15 cellular contexts compared by ENCODE assay signal in genomic region chr15:65375871-65376552, GRCh38. TPM values are rescaled to one million over a fixed set of nuclear protein-coding genes. Genes with fewer than 3 reads are reported as not detected.
DNase-seq lines count a peak whose midpoint lies in the region; ATAC-seq and TF ChIP-seq lines count a peak whose summit lies in the region.
"Had no signal": no experiment of that assay in that cellular context is flagged by ENCODE, and none has a peak within 500 bp of the region (broad histone marks: within the 10 kb centered on the region; RNA-seq: fewer than 3 reads in every experiment).

No MANE protein-coding gene starts in this region.

- TF ChIP-seq POLR2A in vagina (IDR thresholded peaks at IDR 0.05) (no peak), upper lobe of left lung (IDR thresholded peaks at IDR 0.05) (no peak)

- H3K9me3 ChIP-seq in vagina = no peaks in the 10 kb centered on the region
- no peaks in the 10 kb centered on the region for H3K9me3 ChIP-seq in upper lobe of left lung
- H3K9me3 ChIP-seq: BLaER1 had no signal

- no peaks in the 10 kb centered on the region for H3K36me3 ChIP-seq in vagina
- no peaks in the 10 kb centered on the region for H3K36me3 ChIP-seq in upper lobe of left lung
- H3K36me3 ChIP-seq: BLaER1 had no signal

- intact Hi-C loops in cardiac septum (cut with DNase I) = no loop called here
- intact Hi-C loops in left ventricle myocardium superior (cut with micrococcal nuclease) = no loop called here
- intact Hi-C loops in vagina (cut with DNase I) = no loop called here

- peak overlapping the region; percentile 68 to 97 (median 83) for H3K27ac Mint-ChIP-seq in brain
- H3K27ac Mint-ChIP-seq in mesothelial cell of epicardium = no peak overlapping the region
- H3K27ac Mint-ChIP-seq in stimulated activated naive CD8-positive, alpha-beta T cell treated with anti-CD3 and anti-CD28 coated beads, Interleukin-15, amount 100 ng/mL, for 72 hours = no peak overlapping the region
- H3K27ac Mint-ChIP-seq: stimulated activated memory B cell treated with anti-CD40 and anti-IgM and Interleukin-4, amounts not matched to agents 10 μg/mL and 1 μg/mL and 100 μg/mL, for 72 hours had no signal

- TF ChIP-seq CTCF in brain (conservative IDR thresholded peaks at IDR 0.05) (no peak), mesothelial cell of epicardium (IDR thresholded peaks at IDR 0.05; ENCODE audit: unreplicated experiment) (no peak), vagina (IDR thresholded peaks at IDR 0.05) (no peak), upper lobe of left lung (IDR thresholded peaks at IDR 0.05) (no peak)

- peaks cover 20% of the 10 kb centered on the region for H3K4me1 ChIP-seq in vagina
- H3K4me1 ChIP-seq in upper lobe of left lung = peaks cover 15 to 23% (median 20%) of the 10 kb centered on the region in 4 donors

- H3K27me3 Mint-ChIP-seq in brain (peaks cover 5% of the 10 kb centered on the region), mesothelial cell of epicardium (ENCODE audit: low read depth) (no peaks in the 10 kb centered on the region)
- H3K27me3 Mint-ChIP-seq in stimulated activated naive CD8-positive, alpha-beta T cell treated with anti-CD3 and anti-CD28 coated beads, Interleukin-15, amount 100 ng/mL, for 72 hours = peaks cover 81% of the 10 kb centered on the region

- H3K4me1 Mint-ChIP-seq in brain = peaks cover 84% of the 10 kb centered on the region
- peaks cover 33% of the 10 kb centered on the region for H3K4me1 Mint-ChIP-seq in mesothelial cell of epicardium
- peaks cover 10% of the 10 kb centered on the region for H3K4me1 Mint-ChIP-seq in stimulated activated naive CD8-positive, alpha-beta T cell treated with anti-CD3 and anti-CD28 coated beads, Interleukin-15, amount 100 ng/mL, for 72 hours

- H3K36me3 Mint-ChIP-seq in brain = peaks cover 21% of the 10 kb centered on the region
- H3K36me3 Mint-ChIP-seq in mesothelial cell of epicardium = peaks cover 7% of the 10 kb centered on the region
- H3K36me3 Mint-ChIP-seq: stimulated activated memory B cell treated with anti-CD40 and anti-IgM and Interleukin-4, amounts not matched to agents 10 μg/mL and 1 μg/mL and 100 μg/mL, for 72 hours had no signal

- peak overlapping the region; percentile 90 to 98 (median 95) for H3K4me3 Mint-ChIP-seq in brain
- H3K4me3 Mint-ChIP-seq in mesothelial cell of epicardium = peak overlapping the region; percentile 90
- peak overlapping the region in 1 of 2 donors; percentile 9 for H3K4me3 Mint-ChIP-seq in stimulated activated naive CD8-positive, alpha-beta T cell treated with anti-CD3 and anti-CD28 coated beads, Interleukin-15, amount 100 ng/mL, for 72 hours

- no peak for TF ChIP-seq EP300 in upper lobe of left lung (IDR thresholded peaks at IDR 0.05)

- peak; percentile 33 for DNase-seq in cardiac septum (ENCODE audit: low spot score)
- no peak for DNase-seq in left ventricle myocardium superior
- DNase-seq in mesothelial cell of epicardium (ENCODE audit: low spot score in 2 of 2, unreplicated experiment in 2 of 2) = no peak
- DNase-seq in vagina (ENCODE audit: extremely low spot score in 2 of 2) = no peak
- no peak for DNase-seq in stimulated activated naive CD8-positive, alpha-beta T cell treated with anti-CD3 and anti-CD28 coated beads, Interleukin-15, amount 100 ng/mL, for 72 hours
- DNase-seq in cerebellum (ENCODE audit: low spot score) = no peak
- no peak for DNase-seq in upper lobe of left lung
- DNase-seq: activated gamma-delta T cell, KG1, NCI-H2081, occipital lobe, T-helper 1 cell had no signal

- peak overlapping the region; percentile 62 to 71 for H3K4me3 ChIP-seq in vagina
- no peak overlapping the region for H3K4me3 ChIP-seq in upper lobe of left lung

- 21 to 26% methylated on average over 4 of the region's 4 CpGs for WGBS in upper lobe of left lung, 2 donors

- no peak for ATAC-seq in left ventricle myocardium superior
- ATAC-seq in stimulated activated naive CD8-positive, alpha-beta T cell treated with anti-CD3 and anti-CD28 coated beads, Interleukin-15, amount 100 ng/mL, for 72 hours = no peak
- no peak for ATAC-seq in upper lobe of left lung (ENCODE audit: low FRiP score in 2 of 2)
- ATAC-seq: stimulated activated memory B cell treated with anti-CD40 and anti-IgM and Interleukin-4, amounts not matched to agents 10 μg/mL and 1 μg/mL and 100 μg/mL, for 72 hours had no signal

- no peaks in the 10 kb centered on the region for H3K27me3 ChIP-seq in vagina
- peaks cover 0 to 32% (median 19%) of the 10 kb centered on the region in 4 donors for H3K27me3 ChIP-seq in upper lobe of left lung

- H3K9me3 Mint-ChIP-seq in brain (no peaks in the 10 kb centered on the region), mesothelial cell of epicardium (no peaks in the 10 kb centered on the region)
- no peaks in the 10 kb centered on the region for H3K9me3 Mint-ChIP-seq in stimulated activated naive CD8-positive, alpha-beta T cell treated with anti-CD3 and anti-CD28 coated beads, Interleukin-15, amount 100 ng/mL, for 72 hours
- H3K9me3 Mint-ChIP-seq: stimulated activated memory B cell treated with anti-CD40 and anti-IgM and Interleukin-4, amounts not matched to agents 10 μg/mL and 1 μg/mL and 100 μg/mL, for 72 hours had no signal

- H3K27ac ChIP-seq in vagina (no peak overlapping the region), upper lobe of left lung (no peak overlapping the region)
- H3K27ac ChIP-seq: BLaER1 had no signal

RNA-seq across cellular contexts. Expression of gene IGDCC3, which starts 1.8 kb away (rescaled TPM):
- total RNA-seq in cardiac septum = not detected
- total RNA-seq in left ventricle myocardium superior = 0.10 TPM
- 0.63 TPM for polyA plus RNA-seq in brain (ENCODE audit: insufficient read depth, low read depth, low replicate concordance)
- total RNA-seq in mesothelial cell of epicardium = 34.8 to 40.6 TPM (median 35.1 TPM) in 3 replicates
- total RNA-seq in vagina = 0.49 TPM
- total RNA-seq in cerebellum = 19.8 TPM
- total RNA-seq in upper lobe of left lung = under 1 TPM in 2 of 6 donors, not detected in 4; 0.10 to 0.29 TPM

RNA-seq across cellular contexts. Expression of gene IGDCC4, which starts 46.7 kb away (rescaled TPM):
- total RNA-seq in cardiac septum = 0.92 TPM
- total RNA-seq in left ventricle myocardium superior = 2.4 TPM
- polyA plus RNA-seq in brain (ENCODE audit: insufficient read depth, low read depth, low replicate concordance) = 1.4 TPM
- total RNA-seq in mesothelial cell of epicardium = 38.6 to 43.3 TPM (median 43.2 TPM) in 3 replicates
- total RNA-seq in vagina = 8.8 TPM
- 12.2 TPM for total RNA-seq in cerebellum
- 1 to 10 TPM in 2 of 6 donors, under 1 TPM in 3, not detected in 1; 0.15 to 1.6 (median 0.49) TPM for total RNA-seq in upper lobe of left lung

Comparison
In these comparisons a context has a peak if more than half of its experiments do, and no peak if none do; other contexts are left out.
1. H3K27ac Mint-ChIP-seq: peak in brain (5 of 5); none in mesothelial cell of epicardium (single experiment) and stimulated activated naive CD8-positive, alpha-beta T cell treated with anti-CD3 and anti-CD28 coated beads, Interleukin-15, amount 100 ng/mL, for 72 hours (0 of 2).
2. H3K4me3 ChIP-seq: peak in vagina (2 of 2); none in upper lobe of left lung (0 of 4).
3. RNA of gene IGDCC3, which starts 1.8 kb away (total RNA-seq): 34.8 to 40.6 TPM in mesothelial cell of epicardium and 19.8 TPM in cerebellum (single experiment); 0.49 TPM in vagina (single experiment), 0.10 TPM in left ventricle myocardium superior (single experiment), not detected in cardiac septum (single experiment) and 0.10 to 0.29 TPM in upper lobe of left lung; every median in the first group is over 10 times any median in the second.